In genomic region chr1:222975472-222976122, GRCh38 we compare ENCODE assay signal across 18 cellular contexts.
DNase-seq lines count a peak whose midpoint lies in the region; ATAC-seq and TF ChIP-seq lines count a peak whose summit lies in the region.
"Had no signal": no experiment of that assay in that cellular context is flagged by ENCODE, and none has a peak within 500 bp of the region (broad histone marks: within the 10 kb centered on the region; RNA-seq: fewer than 3 reads in every experiment).

No MANE protein-coding gene starts in this region.

- no peaks in the 10 kb centered on the region for H3K27me3 ChIP-seq in gastroesophageal sphincter
- no peaks in the 10 kb centered on the region for H3K27me3 ChIP-seq in effector memory CD4-positive, alpha-beta T cell (replicated peaks; ENCODE audit: control insufficient read depth, insufficient read depth, low read length, poor library complexity, severe bottlenecking)
- H3K27me3 ChIP-seq: tibial nerve had no signal

- 54 to 67% methylated on average over 5 to 6 of the region's 6 CpGs for WGBS in gastroesophageal sphincter (ENCODE audit: low coverage in 1 of 2), 2 donors

- DNase-seq in AG20443 (ENCODE audit: low spot score) = peak; percentile 21
- peak; percentile 7 for DNase-seq in NCI-H226
- no peak for DNase-seq in omental fat pad (ENCODE audit: low spot score)
- DNase-seq in NCI-H2029 (lab: John Stamatoyannopoulos, UW) = no peak
- no peak for DNase-seq in effector memory CD4-positive, alpha-beta T cell
- DNase-seq: activated CD4-positive, alpha-beta T cell treated with anti-CD3 and anti-CD28 coated beads, Interleukin-2, amount 50 U/mL, for 1 hour; activated naive CD8-positive, alpha-beta T cell treated with anti-CD3 and anti-CD28 coated beads for 36 hours; activated T-cell treated with anti-CD3 and anti-CD28 coated beads, Interleukin-2, amount 50 U/mL, for 1 hour; endodermal cell; islet precursor cell; NCI-H1092; NK-92 treated with Interleukin-12 subunit alpha and Interleukin-12 subunit beta, amount 100 ng/mL, for 24 hours; SHP77 treated with DMSO at 0.1 percent for 48 hours had no signal

- TF ChIP-seq CTCF in gastroesophageal sphincter (IDR thresholded peaks at IDR 0.05) (no peak), omental fat pad (IDR thresholded peaks at IDR 0.05) (no peak)

- peaks cover 0 to 28% (median 3%) of the 10 kb centered on the region in 3 donors for H3K4me1 ChIP-seq in gastroesophageal sphincter
- no peaks in the 10 kb centered on the region for H3K4me1 ChIP-seq in effector memory CD4-positive, alpha-beta T cell (ENCODE audit: control insufficient read depth, insufficient read depth, low read length, poor library complexity, severe bottlenecking)

- peak overlapping the region in 3 of 4 donors; percentile 31 to 38 (median 34) for H3K27ac ChIP-seq in gastroesophageal sphincter
- no peak overlapping the region for H3K27ac ChIP-seq in effector memory CD4-positive, alpha-beta T cell (ENCODE audit: insufficient read depth, low read length, poor library complexity, severe bottlenecking)

- no peak for TF ChIP-seq POLR2A in gastroesophageal sphincter (IDR thresholded peaks at IDR 0.05)

- no peak overlapping the region for H3K4me3 ChIP-seq in gastroesophageal sphincter
- no peak overlapping the region for H3K4me3 ChIP-seq in effector memory CD4-positive, alpha-beta T cell (ENCODE audit: insufficient read depth, low read depth, low read length, poor library complexity, severe bottlenecking)
- H3K4me3 ChIP-seq: tibial nerve had no signal

- H3K9me3 ChIP-seq in gastroesophageal sphincter = no peaks in the 10 kb centered on the region
- H3K9me3 ChIP-seq in effector memory CD4-positive, alpha-beta T cell (ENCODE audit: control insufficient read depth, low read length) = no peaks in the 10 kb centered on the region
- H3K9me3 ChIP-seq: tibial nerve had no signal

- no peaks in the 10 kb centered on the region for H3K36me3 ChIP-seq in gastroesophageal sphincter
- H3K36me3 ChIP-seq in effector memory CD4-positive, alpha-beta T cell (ENCODE audit: control insufficient read depth, insufficient read depth, low read length) = no peaks in the 10 kb centered on the region
- H3K36me3 ChIP-seq: tibial nerve had no signal

- no peak for TF ChIP-seq EP300 in gastroesophageal sphincter (IDR thresholded peaks at IDR 0.05)

- ATAC-seq in gastroesophageal sphincter (no peak), omental fat pad (ENCODE audit: low FRiP score) (peak; percentile 93), HG03045 (IDR thresholded peaks at IDR 0.05; ENCODE audit: unreplicated experiment) (no peak), HG03342 (IDR thresholded peaks at IDR 0.05; ENCODE audit: unreplicated experiment) (no peak)
- ATAC-seq: HepG2 had no signal

Comparison
In these comparisons a context has a peak if more than half of its experiments do, and no peak if none do; other contexts are left out.
1. DNase-seq: peak in AG20443 (single experiment) and NCI-H226 (single experiment); none in omental fat pad (single experiment), NCI-H2029 (single experiment) and effector memory CD4-positive, alpha-beta T cell (0 of 3).